8 cellular contexts compared by ENCODE assay signal in the genomic region with DNA sequence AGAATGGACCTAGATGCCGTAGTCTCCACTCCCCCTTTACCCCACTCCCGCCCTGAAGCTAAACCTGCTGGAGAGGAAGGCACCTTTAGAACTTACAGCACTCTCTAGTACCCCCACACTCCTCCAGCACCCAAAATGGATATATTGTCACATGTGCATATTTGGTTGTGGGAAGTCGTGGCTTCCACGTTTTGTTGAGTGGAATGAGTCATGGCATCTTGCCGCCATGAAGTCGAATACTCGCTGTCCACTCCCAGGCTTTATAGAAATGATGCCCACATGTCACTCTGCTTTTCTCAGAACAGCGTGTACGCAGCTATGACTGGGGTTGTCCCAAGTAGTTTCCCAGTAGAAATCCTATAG. TPM values are rescaled to one million over a fixed set of nuclear protein-coding genes. Genes with fewer than 3 reads are reported as not detected.
A peak's percentile ranks its signal among the peaks of the same experiment; 100 is the strongest.
DNase-seq lines count a peak whose midpoint lies in the region; ATAC-seq and TF ChIP-seq lines count a peak whose summit lies in the region.

No MANE protein-coding gene starts in this region.

- DNase-seq in SK-N-DZ (ENCODE audit: low spot score) (peak; percentile 29), brain microvascular endothelial cell (peak; percentile 52), immature natural killer cell (no peak), NCI-H510A (lab: John Stamatoyannopoulos, UW) (no peak)
- DNase-seq in stimulated activated CD4-positive, alpha-beta T cell treated with anti-CD3 and anti-CD28 coated beads, Interleukin-12 subunit alpha, Interleukin-12 subunit beta, amount 100 ng/mL, for 48 hours (ENCODE audit: low read depth in 2 of 3, low spot score in 1 of 3): peak; percentile 21 to 50 (median 31)

- H3K36me3 Mint-ChIP-seq in immature natural killer cell: peaks cover 13 to 17% (median 14%) of the 10 kb centered on the region in 3 donors

- TF ChIP-seq CTCF in C4-2B (conservative IDR thresholded peaks at IDR 0.05) (no peak), brain microvascular endothelial cell (IDR thresholded peaks at IDR 0.05; ENCODE audit: low read depth, low read length, missing control alignments) (no peak)

- peaks cover 37 to 52% of the 10 kb centered on the region in 2 donors for H3K4me1 Mint-ChIP-seq in immature natural killer cell

- peak overlapping the region; percentile 95 for H3K4me3 ChIP-seq in brain microvascular endothelial cell (ENCODE audit: low read depth, low read length)

- peak overlapping the region; percentile 89 for H3K27ac ChIP-seq in C4-2B
- H3K27ac ChIP-seq in brain microvascular endothelial cell: peak overlapping the region; percentile 91

- no peaks in the 10 kb centered on the region for H3K27me3 ChIP-seq in brain microvascular endothelial cell (replicated peaks)

- peaks cover 9 to 13% (median 11%) of the 10 kb centered on the region in 3 donors for H3K27me3 Mint-ChIP-seq in immature natural killer cell (ENCODE audit: low read depth in 3 of 3)

- ATAC-seq in GM19043 (IDR thresholded peaks at IDR 0.05; ENCODE audit: low read depth, unreplicated experiment) (peak; percentile 15), HG03442 (IDR thresholded peaks at IDR 0.05; ENCODE audit: unreplicated experiment) (peak; percentile 19)

- H3K9me3 Mint-ChIP-seq in immature natural killer cell: no peaks in the 10 kb centered on the region

- H3K27ac Mint-ChIP-seq in immature natural killer cell: peak overlapping the region; percentile 94 to 98 (median 97)

- peak overlapping the region; percentile 90 to 98 (median 92) for H3K4me3 Mint-ChIP-seq in immature natural killer cell

- peaks cover 7% of the 10 kb centered on the region for H3K36me3 ChIP-seq in brain microvascular endothelial cell (replicated peaks)

- in situ Hi-C loops in brain microvascular endothelial cell (cut with HindIII; ENCODE audit: low pct_ligation_motif_present, low sequenced_read_pairs): no loop called here

RNA-seq across cellular contexts. Expression of a gene that starts 0.5 kb away (rescaled TPM):
- 107 and 108 TPM in 2 replicates for polyA plus RNA-seq in SK-N-DZ (2014; cell fraction: cytosol; rRNA removed)
- polyA plus RNA-seq in SK-N-DZ (2014; cell fraction: nucleus; rRNA removed): 104 and 113 TPM in 2 replicates
- 10 to 100 TPM; 29.2 to 47.6 (median 34.0) TPM for polyA plus RNA-seq in immature natural killer cell

RNA-seq across cellular contexts. Expression of a gene that starts 0.7 kb away (rescaled TPM):
- 33.9 and 38.9 TPM in 2 replicates for polyA plus RNA-seq in SK-N-DZ (2014; cell fraction: cytosol; rRNA removed)
- polyA plus RNA-seq in SK-N-DZ (2014; cell fraction: nucleus; rRNA removed): 28.0 and 35.9 TPM in 2 replicates
- 10 to 100 TPM; 32.6 to 39.7 (median 33.0) TPM for polyA plus RNA-seq in immature natural killer cell

Comparison
In these comparisons a context has a peak if more than half of its experiments do, and no peak if none do; other contexts are left out.
1. DNase-seq: peak in SK-N-DZ (single experiment), brain microvascular endothelial cell (single experiment) and stimulated activated CD4-positive, alpha-beta T cell treated with anti-CD3 and anti-CD28 coated beads, Interleukin-12 subunit alpha, Interleukin-12 subunit beta, amount 100 ng/mL, for 48 hours (3 of 3); none in immature natural killer cell (0 of 3) and NCI-H510A (single experiment).